ENCODE assay signal across 8 cellular contexts in the genomic region with DNA sequence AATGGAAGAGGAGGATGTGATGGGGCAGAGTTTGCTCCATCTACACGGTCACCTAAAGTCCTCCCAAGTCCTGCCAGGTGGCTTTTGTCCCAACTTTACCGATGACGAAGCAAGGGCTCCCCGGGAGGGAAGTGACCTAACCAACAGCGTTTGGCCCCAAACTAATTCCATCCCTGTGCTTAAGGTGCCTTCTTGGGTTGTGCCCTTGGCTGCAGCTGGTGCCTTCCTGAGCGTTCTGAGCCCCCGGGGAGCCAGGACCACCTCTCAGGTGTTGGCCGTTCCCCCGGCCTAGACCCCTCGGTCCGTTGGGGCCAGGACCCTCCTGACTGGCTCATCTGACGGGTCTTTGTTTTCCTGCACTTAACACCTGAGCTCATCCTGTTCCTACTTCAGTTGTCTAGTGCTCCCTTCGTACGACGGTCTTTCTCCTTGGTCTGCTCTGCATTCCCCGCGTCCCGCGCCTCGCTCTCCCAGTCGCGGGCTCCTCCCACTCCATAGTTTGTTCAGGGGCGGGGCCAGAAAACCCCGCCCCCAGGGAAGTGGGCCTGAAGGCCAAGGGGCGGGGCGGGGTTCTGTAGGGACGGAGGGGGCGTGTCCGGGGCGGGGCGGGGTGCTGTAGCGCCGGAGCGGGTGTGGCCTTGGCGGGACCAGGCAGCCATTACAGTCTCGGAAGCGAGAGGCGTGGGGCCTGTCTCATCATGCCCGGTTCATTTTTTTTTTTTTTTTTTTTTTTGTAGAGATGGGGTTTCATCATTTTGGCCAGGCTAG. TPM values are rescaled to one million over a fixed set of nuclear protein-coding genes. Genes with fewer than 3 reads are reported as not detected.
DNase-seq lines count a peak whose midpoint lies in the region; ATAC-seq and TF ChIP-seq lines count a peak whose summit lies in the region.

No MANE protein-coding gene starts in this region.

- intact Hi-C loops in mucosa of descending colon (cut with DNase I, micrococcal nuclease): no loop called here

- H3K36me3 ChIP-seq in mucosa of descending colon (ENCODE audit: low read depth): no peaks in the 10 kb centered on the region

- TF ChIP-seq CTCF in mucosa of descending colon (IDR thresholded peaks at IDR 0.05): no peak

- H3K4me3 ChIP-seq in mucosa of descending colon: no peak overlapping the region

- H3K9me3 ChIP-seq in mucosa of descending colon: no peaks in the 10 kb centered on the region

- ATAC-seq in GM18502 (IDR thresholded peaks at IDR 0.05; ENCODE audit: poor library complexity, unreplicated experiment): peak; percentile 54
- ATAC-seq in HG03442 (IDR thresholded peaks at IDR 0.05; ENCODE audit: unreplicated experiment): peak; percentile 53
- ATAC-seq in mucosa of descending colon: peak; percentile 99

- DNase-seq in NOMO-1 (lab: John Stamatoyannopoulos, UW; ENCODE audit: unreplicated experiment in 2 of 2) (peak; percentile 90 to 94), epidermal melanocyte (ENCODE audit: insufficient read length, low spot score) (peak; percentile 89), mucosa of descending colon (peak; percentile 97 to 99 (median 97)), NK-92 (lab: John Stamatoyannopoulos, UW; ENCODE audit: unreplicated experiment) (no peak)
- peak; percentile 95 for DNase-seq in activated CD8-positive, alpha-beta memory T cell treated with anti-CD3 and anti-CD28 coated beads, Interleukin-2, amount 50 U/mL, for 48 hours
- peak; percentile 79 to 84 for DNase-seq in stimulated activated CD8-positive, alpha-beta memory T cell treated with anti-CD3 and anti-CD28 coated beads, Interleukin-4, amount 100 ng/mL, for 4 hours (ENCODE audit: low read depth in 2 of 2, low spot score in 1 of 2)

- H3K4me1 ChIP-seq in mucosa of descending colon (ENCODE audit: low read depth): peaks cover 17% of the 10 kb centered on the region

RNA-seq across cellular contexts. Expression of a gene that starts 0.8 kb away (rescaled TPM):
- not detected for total RNA-seq in mucosa of descending colon

RNA-seq across cellular contexts. Expression of a gene that starts 12.5 kb away (rescaled TPM):
- 10 to 100 TPM in 2 of 3 donors, 1 to 10 TPM in 1; 8.5 to 10.2 (median 10.2) TPM for total RNA-seq in mucosa of descending colon

RNA-seq across cellular contexts. Expression of a gene that starts 34.5 kb away (rescaled TPM):
- total RNA-seq in mucosa of descending colon: 100 to 1,000 TPM; 394 to 627 (median 413) TPM

RNA-seq across cellular contexts. Expression of a gene that starts 34.9 kb away (rescaled TPM):
- 10 to 100 TPM; 10.3 to 18.1 (median 14.1) TPM for total RNA-seq in mucosa of descending colon

RNA-seq across cellular contexts. Expression of a gene that starts 53.6 kb away (rescaled TPM):
- 1 to 10 TPM in 2 of 3 donors, under 1 TPM in 1; 0.69 to 4.0 (median 2.1) TPM for total RNA-seq in mucosa of descending colon
